In the genomic region with DNA sequence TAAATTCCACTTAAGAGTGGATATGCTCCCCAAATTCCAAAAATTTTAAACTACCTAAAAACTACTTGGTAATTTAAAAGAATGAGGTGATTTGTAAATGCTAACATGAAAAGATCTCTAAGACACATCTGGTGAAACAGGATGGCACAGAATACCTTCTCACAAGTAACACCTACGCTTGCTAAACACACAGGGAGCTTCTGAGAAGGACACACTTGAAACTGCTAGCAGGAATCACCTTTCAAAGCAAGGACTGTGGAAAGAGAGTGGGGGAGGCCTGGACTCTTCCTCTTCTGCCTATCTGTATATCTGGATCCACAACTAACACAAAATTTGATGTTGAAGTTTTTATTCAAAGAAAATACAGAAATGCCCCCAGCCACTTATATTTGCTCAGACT, we compare ENCODE assay signal across 15 cellular contexts. TPM values are rescaled to one million over a fixed set of nuclear protein-coding genes. Genes with fewer than 3 reads are reported as not detected.
A peak's percentile ranks its signal among the peaks of the same experiment; 100 is the strongest.
DNase-seq lines count a peak whose midpoint lies in the region; ATAC-seq and TF ChIP-seq lines count a peak whose summit lies in the region.
"Had no signal": no experiment of that assay in that cellular context is flagged by ENCODE, and none has a peak within 500 bp of the region (broad histone marks: within the 10 kb centered on the region; RNA-seq: fewer than 3 reads in every experiment).

No MANE protein-coding gene starts in this region.

- DNase-seq in T-helper 1 cell: no peak
- no peak for DNase-seq in GM12864 (ENCODE audit: low read depth)
- DNase-seq in activated B cell treated with CpG ODN at 0.5 μM for 24 hours: no peak
- no peak for DNase-seq in naive B cell
- DNase-seq in left ventricle myocardium superior: no peak
- no peak for DNase-seq in NCI-H1436 (lab: John Stamatoyannopoulos, UW)
- no peak for DNase-seq in G401 (ENCODE audit: low spot score)
- DNase-seq: 8988T, GDM1, hippocampal formation, NCI-H1694, Peyer's patch had no signal

- no peaks in the 10 kb centered on the region for H3K9me3 Mint-ChIP-seq in T-helper 1 cell treated with Interleukin-12 subunit alpha and Interleukin-12 subunit beta and Interleukin-4 antibody, amounts not matched to agents 30 μg/mL and 1 μg/mL, for 36 hours
- no peaks in the 10 kb centered on the region for H3K9me3 Mint-ChIP-seq in activated B cell treated with CpG ODN at 0.5 μM for 24 hours
- H3K9me3 Mint-ChIP-seq in naive B cell: no peaks in the 10 kb centered on the region
- H3K9me3 Mint-ChIP-seq: activated T-helper 2 cell treated with anti-CD3 and anti-CD28 coated beads, Interferon-gamma antibody, Interleukin-2, Interleukin-4, amounts not matched to agents 10 μg/mL and 5 μg/mL and 100 μg/mL, durations not matched to agents 14 hours and 24 hours and 36 hours had no signal

- H3K27ac Mint-ChIP-seq in T-helper 1 cell treated with Interleukin-12 subunit alpha and Interleukin-12 subunit beta and Interleukin-4 antibody, amounts not matched to agents 30 μg/mL and 1 μg/mL, for 36 hours: peak overlapping the region; percentile 13
- H3K27ac Mint-ChIP-seq in activated B cell treated with CpG ODN at 0.5 μM for 24 hours: peak overlapping the region; percentile 76
- H3K27ac Mint-ChIP-seq in naive B cell: peak overlapping the region; percentile 40 to 84 (median 61)
- H3K27ac Mint-ChIP-seq: activated T-helper 2 cell treated with anti-CD3 and anti-CD28 coated beads, Interferon-gamma antibody, Interleukin-2, Interleukin-4, amounts not matched to agents 10 μg/mL and 5 μg/mL and 100 μg/mL, durations not matched to agents 14 hours and 24 hours and 36 hours had no signal

- peak overlapping the region; percentile 41 for H3K4me3 Mint-ChIP-seq in T-helper 1 cell treated with Interleukin-12 subunit alpha and Interleukin-12 subunit beta and Interleukin-4 antibody, amounts not matched to agents 30 μg/mL and 1 μg/mL, for 36 hours
- H3K4me3 Mint-ChIP-seq in activated B cell treated with CpG ODN at 0.5 μM for 24 hours (peak overlapping the region; percentile 61), naive B cell (peak overlapping the region in 6 of 8 donors; percentile 2 to 54 (median 20))

- POLR2A ChIA-PET in activated B cell treated with CpG ODN at 0.5 μM for 24 hours (lab: Charles Lee): interaction anchor here (0.7 to 9.0 kb wide), 4 partner anchors 8 to 27 kb away, joined by 3 to 396 read pairs (median 9); no protein-coding TSS in a partner anchor

- in situ Hi-C loops in G401 (cut with HindIII; ENCODE audit: low sequenced_read_pairs): no loop called here

- H3K4me1 Mint-ChIP-seq in T-helper 1 cell treated with Interleukin-12 subunit alpha and Interleukin-12 subunit beta and Interleukin-4 antibody, amounts not matched to agents 30 μg/mL and 1 μg/mL, for 36 hours (ENCODE audit: low read depth): peaks cover 68% of the 10 kb centered on the region
- H3K4me1 Mint-ChIP-seq in activated B cell treated with CpG ODN at 0.5 μM for 24 hours (peaks cover 89% of the 10 kb centered on the region), naive B cell (peaks cover 74 to 88% (median 86%) of the 10 kb centered on the region in 3 donors)

- intact Hi-C loops in activated B cell treated with CpG ODN at 0.5 μM for 24 hours (cut with micrococcal nuclease) (loop anchor here (1.0 kb wide), 1 partner anchor 7 kb away; no protein-coding TSS in a partner anchor), left ventricle myocardium superior (cut with micrococcal nuclease) (no loop called here)

- CTCF ChIA-PET in activated B cell treated with CpG ODN at 0.5 μM for 24 hours (lab: Charles Lee): interaction anchor here (0.8 to 1.7 kb wide), 2 partner anchors 21 to 22 kb away, joined by 3 to 7 read pairs; no protein-coding TSS in a partner anchor

- H3K27me3 Mint-ChIP-seq in T-helper 1 cell treated with Interleukin-12 subunit alpha and Interleukin-12 subunit beta and Interleukin-4 antibody, amounts not matched to agents 30 μg/mL and 1 μg/mL, for 36 hours (ENCODE audit: low read depth): no peaks in the 10 kb centered on the region
- H3K27me3 Mint-ChIP-seq in activated B cell treated with CpG ODN at 0.5 μM for 24 hours (no peaks in the 10 kb centered on the region), naive B cell (no peaks in the 10 kb centered on the region)

- H3K4me3 ChIP-seq in GM12864 (ENCODE audit: low read depth, low read length): peak overlapping the region; percentile 36; the same call in 1 of the 2 replicates
- H3K4me3 ChIP-seq: Peyer's patch, suprapubic skin had no signal

- ATAC-seq in activated B cell treated with CpG ODN at 0.5 μM for 24 hours (ENCODE audit: low read depth) (no peak), naive B cell (ENCODE audit: low read depth in 2 of 2) (no peak), left ventricle myocardium superior (no peak)

- peaks cover 25% of the 10 kb centered on the region for H3K36me3 Mint-ChIP-seq in T-helper 1 cell treated with Interleukin-12 subunit alpha and Interleukin-12 subunit beta and Interleukin-4 antibody, amounts not matched to agents 30 μg/mL and 1 μg/mL, for 36 hours (ENCODE audit: low read depth)
- H3K36me3 Mint-ChIP-seq in activated B cell treated with CpG ODN at 0.5 μM for 24 hours (ENCODE audit: low read depth) (peaks cover 62% of the 10 kb centered on the region), naive B cell (peaks cover 0 to 5% of the 10 kb centered on the region in 2 donors)

- TF ChIP-seq CTCF in GM12864 (IDR thresholded peaks at IDR 0.05; ENCODE audit: low read depth, low read length, missing control alignments): no peak
- no peak for TF ChIP-seq CTCF in activated B cell treated with CpG ODN at 0.5 μM for 24 hours (IDR thresholded peaks at IDR 0.05)

RNA-seq across cellular contexts. Expression of gene CYTH1, which starts 52.4 kb away (rescaled TPM):
- 368 and 391 TPM in 2 replicates for total RNA-seq in activated B cell treated with CpG ODN at 0.5 μM for 24 hours
- 100 to 1,000 TPM; 165 to 235 (median 190) TPM for polyA plus RNA-seq in naive B cell (ENCODE audit: low read depth in 6 of 6)
- total RNA-seq in left ventricle myocardium superior: 38.0 TPM
- total RNA-seq in G401 (2014; rRNA removed; shearing (Covaris generic)): 21.7 and 28.1 TPM in 2 replicates

Comparison
In these comparisons a context has a peak if more than half of its experiments do, and no peak if none do; other contexts are left out.
1. H3K27ac Mint-ChIP-seq: peak in every context shown above with its lines; median percentile 76 in activated B cell treated with CpG ODN at 0.5 μM for 24 hours; 61 in naive B cell; 13 in T-helper 1 cell treated with Interleukin-12 subunit alpha and Interleukin-12 subunit beta and Interleukin-4 antibody, amounts not matched to agents 30 μg/mL and 1 μg/mL, for 36 hours.